1 cellular context compared by ENCODE assay signal in the genomic region with DNA sequence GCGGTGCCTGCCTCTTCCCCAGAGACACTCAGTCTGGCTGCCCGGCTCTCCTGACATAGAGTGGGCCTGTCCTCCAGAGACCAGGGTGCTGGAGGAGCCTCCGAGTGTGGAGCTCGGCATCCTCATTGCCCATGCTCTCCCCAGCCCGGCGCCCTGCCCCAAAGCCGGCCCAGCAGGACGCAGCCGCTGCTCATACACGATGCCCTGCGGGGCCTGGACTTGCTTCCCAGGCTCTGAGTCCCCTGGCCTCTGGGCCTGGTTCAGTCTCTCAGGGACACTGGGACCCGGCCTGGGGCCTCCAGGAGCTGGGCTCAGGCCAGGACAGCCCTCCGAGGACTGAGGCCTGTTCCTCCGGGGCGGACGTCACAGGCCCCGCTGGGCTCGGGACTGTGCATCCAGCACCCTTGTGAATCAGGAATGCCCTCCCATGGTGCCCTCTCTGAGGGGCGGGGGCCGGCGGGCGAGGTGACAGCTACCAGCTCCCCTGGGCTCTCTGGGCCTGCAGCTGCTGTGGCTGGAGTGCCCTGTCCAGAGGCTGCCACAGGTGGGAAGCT.
TF ChIP-seq lines count a peak whose summit lies in the region.

No MANE protein-coding gene starts in this region.

TF ChIP-seq in HepG2, 621 proteins besides CTCF, POLR2A, EP300 and RAD21 (continued from another document):
- TF ChIP-seq, protein P1, sequence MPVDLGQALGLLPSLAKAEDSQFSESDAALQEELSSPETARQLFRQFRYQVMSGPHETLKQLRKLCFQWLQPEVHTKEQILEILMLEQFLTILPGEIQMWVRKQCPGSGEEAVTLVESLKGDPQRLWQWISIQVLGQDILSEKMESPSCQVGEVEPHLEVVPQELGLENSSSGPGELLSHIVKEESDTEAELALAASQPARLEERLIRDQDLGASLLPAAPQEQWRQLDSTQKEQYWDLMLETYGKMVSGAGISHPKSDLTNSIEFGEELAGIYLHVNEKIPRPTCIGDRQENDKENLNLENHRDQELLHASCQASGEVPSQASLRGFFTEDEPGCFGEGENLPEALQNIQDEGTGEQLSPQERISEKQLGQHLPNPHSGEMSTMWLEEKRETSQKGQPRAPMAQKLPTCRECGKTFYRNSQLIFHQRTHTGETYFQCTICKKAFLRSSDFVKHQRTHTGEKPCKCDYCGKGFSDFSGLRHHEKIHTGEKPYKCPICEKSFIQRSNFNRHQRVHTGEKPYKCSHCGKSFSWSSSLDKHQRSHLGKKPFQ (CRISPR knock-in tag; IDR thresholded peaks at IDR 0.05; ENCODE audit: insufficient replicate concordance) = no peak
- no peak for TF ChIP-seq ZNF296 (CRISPR knock-in tag; conservative IDR thresholded peaks at IDR 0.05)
- TF ChIP-seq, protein P2, sequence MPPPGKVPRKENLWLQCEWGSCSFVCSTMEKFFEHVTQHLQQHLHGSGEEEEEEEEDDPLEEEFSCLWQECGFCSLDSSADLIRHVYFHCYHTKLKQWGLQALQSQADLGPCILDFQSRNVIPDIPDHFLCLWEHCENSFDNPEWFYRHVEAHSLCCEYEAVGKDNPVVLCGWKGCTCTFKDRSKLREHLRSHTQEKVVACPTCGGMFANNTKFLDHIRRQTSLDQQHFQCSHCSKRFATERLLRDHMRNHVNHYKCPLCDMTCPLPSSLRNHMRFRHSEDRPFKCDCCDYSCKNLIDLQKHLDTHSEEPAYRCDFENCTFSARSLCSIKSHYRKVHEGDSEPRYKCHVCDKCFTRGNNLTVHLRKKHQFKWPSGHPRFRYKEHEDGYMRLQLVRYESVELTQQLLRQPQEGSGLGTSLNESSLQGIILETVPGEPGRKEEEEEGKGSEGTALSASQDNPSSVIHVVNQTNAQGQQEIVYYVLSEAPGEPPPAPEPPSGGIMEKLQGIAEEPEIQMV (CRISPR knock-in tag; IDR thresholded peaks at IDR 0.05; ENCODE audit: low read depth) = no peak
- TF ChIP-seq AGO2 (optimal IDR thresholded peaks at IDR 0.05; ENCODE audit: low read depth, low read length) = peak; percentile 53
